Comparison of ENCODE assay signal across 23 cellular contexts in the genomic region with DNA sequence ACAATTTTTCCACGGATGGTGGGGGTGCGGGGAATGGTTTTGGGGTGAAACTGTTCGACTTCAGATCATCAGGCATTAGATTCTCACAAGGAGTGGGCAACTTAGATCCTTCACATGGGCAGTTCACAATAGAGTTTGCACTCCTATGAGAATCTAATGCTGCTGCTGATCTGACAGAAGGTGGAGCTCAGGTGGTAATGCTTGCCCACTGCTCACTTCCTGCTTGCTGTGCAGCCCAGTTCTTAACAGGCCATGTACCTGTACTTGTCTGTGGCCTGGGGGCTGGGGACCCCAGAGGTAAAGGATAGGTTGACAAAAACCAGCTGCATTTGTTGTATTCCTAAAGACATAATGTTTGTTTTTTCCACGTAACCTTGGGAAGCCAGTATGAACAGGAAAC.
"Had no signal": no experiment of that assay in that cellular context is flagged by ENCODE, and none has a peak within 500 bp of the region (broad histone marks: within the 10 kb centered on the region; RNA-seq: fewer than 3 reads in every experiment).

No MANE protein-coding gene starts in this region.

- H3K4me3 Mint-ChIP-seq: activated CD4-positive, alpha-beta T cell treated with anti-CD3 and anti-CD28 coated beads, Interleukin-2, amount 10 ng/mL, durations not matched to agents 7 days and 5 days; brain; endodermal cell; memory B cell; natural killer cell; stimulated activated effector memory CD8-positive, alpha-beta T cell treated with anti-CD3 and anti-CD28 coated beads, Interleukin-12 subunit alpha, Interleukin-12 subunit beta, amount 100 ng/mL, for 72 hours; type B pancreatic cell had no signal

- H3K36me3 ChIP-seq: ovary, right lobe of liver had no signal

- H3K4me1 ChIP-seq: right lobe of liver had no signal

- H3K27ac ChIP-seq: dorsolateral prefrontal cortex, epithelial cell of prostate, ovary, psoas muscle, right lobe of liver, stomach had no signal

- H3K27me3 Mint-ChIP-seq: activated CD4-positive, alpha-beta T cell treated with anti-CD3 and anti-CD28 coated beads, Interleukin-2, amount 10 ng/mL, durations not matched to agents 7 days and 5 days; brain; memory B cell; type B pancreatic cell had no signal

- FAIRE-seq: colon had no signal

- DNase-seq: activated CD4-positive, alpha-beta T cell treated with anti-CD3 and anti-CD28 coated beads, Interleukin-2, amount 10 ng/mL, durations not matched to agents 7 days and 5 days; activated T-cell treated with anti-CD3 and anti-CD28 coated beads for 4 hours; anterior cingulate cortex; caudate nucleus; dorsolateral prefrontal cortex; endodermal cell; foreskin fibroblast; left ventricle myocardium superior; natural killer cell; ovary; psoas muscle; right lobe of liver; stimulated activated CD4-positive, alpha-beta T cell treated with anti-CD3 and anti-CD28 coated beads, Interleukin-4, amount 100 ng/mL, for 24 hours; stomach; T1000 had no signal

- ATAC-seq: left ventricle myocardium superior; natural killer cell; psoas muscle; right lobe of liver; stimulated activated effector memory CD8-positive, alpha-beta T cell treated with anti-CD3 and anti-CD28 coated beads, Interleukin-12 subunit alpha, Interleukin-12 subunit beta, amount 100 ng/mL, for 72 hours had no signal

- H3K27me3 ChIP-seq: dorsolateral prefrontal cortex, ovary, right lobe of liver, stomach had no signal

- H3K4me2 ChIP-seq: smooth muscle cell had no signal

- H3K9me3 Mint-ChIP-seq: brain; memory B cell; natural killer cell; stimulated activated effector memory CD8-positive, alpha-beta T cell treated with anti-CD3 and anti-CD28 coated beads, Interleukin-12 subunit alpha, Interleukin-12 subunit beta, amount 100 ng/mL, for 72 hours; type B pancreatic cell had no signal

- H3K27ac Mint-ChIP-seq: activated CD4-positive, alpha-beta T cell treated with anti-CD3 and anti-CD28 coated beads, Interleukin-2, amount 10 ng/mL, durations not matched to agents 7 days and 5 days; activated T-helper 2 cell treated with anti-CD3 and anti-CD28 coated beads, Interferon-gamma antibody, Interleukin-2, Interleukin-4, amounts not matched to agents 10 μg/mL and 5 μg/mL and 100 μg/mL, durations not matched to agents 14 hours and 24 hours and 36 hours; brain; endodermal cell; memory B cell; stimulated activated effector memory CD8-positive, alpha-beta T cell treated with anti-CD3 and anti-CD28 coated beads, Interleukin-12 subunit alpha, Interleukin-12 subunit beta, amount 100 ng/mL, for 72 hours; type B pancreatic cell had no signal

- H3K4me3 ChIP-seq: dorsolateral prefrontal cortex, ovary, psoas muscle, right lobe of liver, smooth muscle cell, stomach had no signal

- H3K9me3 ChIP-seq: ovary, psoas muscle, right lobe of liver, stomach had no signal

- H3K36me3 Mint-ChIP-seq: natural killer cell; stimulated activated effector memory CD8-positive, alpha-beta T cell treated with anti-CD3 and anti-CD28 coated beads, Interleukin-12 subunit alpha, Interleukin-12 subunit beta, amount 100 ng/mL, for 72 hours had no signal
